ENCODE assay signal across 21 cellular contexts in genomic region chr4:99841143-99841542, GRCh38. TPM values are rescaled to one million over a fixed set of nuclear protein-coding genes. Genes with fewer than 3 reads are reported as not detected.
DNase-seq lines count a peak whose midpoint lies in the region; ATAC-seq and TF ChIP-seq lines count a peak whose summit lies in the region.
"Had no signal": no experiment of that assay in that cellular context is flagged by ENCODE, and none has a peak within 500 bp of the region (broad histone marks: within the 10 kb centered on the region; RNA-seq: fewer than 3 reads in every experiment).

No MANE protein-coding gene starts in this region.

- CTCF ChIA-PET in activated CD8-positive, alpha-beta T cell treated with anti-CD3 and anti-CD28 coated beads for 36 hours (lab: Charles Lee): interaction anchor here (0.6 kb wide), 1 partner anchor 9 kb away, joined by 3 read pairs; no protein-coding TSS in a partner anchor
- CTCF ChIA-PET in activated CD8-positive, alpha-beta T cell treated with anti-CD3 and anti-CD28 coated beads, Interleukin-2, amount 10 ng/mL, durations not matched to agents 7 days and 5 days (lab: Charles Lee): no interaction called here

- POLR2A ChIA-PET in activated CD8-positive, alpha-beta T cell treated with anti-CD3 and anti-CD28 coated beads for 36 hours (lab: Charles Lee): no interaction called here
- POLR2A ChIA-PET in activated CD8-positive, alpha-beta T cell treated with anti-CD3 and anti-CD28 coated beads, Interleukin-2, amount 10 ng/mL, durations not matched to agents 7 days and 5 days (lab: Charles Lee): no interaction called here

- H3K9me3 ChIP-seq in trophoblast cell (ENCODE audit: insufficient read depth, low read depth, low read length) (no peaks in the 10 kb centered on the region), neuronal stem cell (replicated peaks in 1 of 2; ENCODE audit: control insufficient read depth in 2 of 2, insufficient read depth in 1 of 2, low read depth in 1 of 2, low read length in 2 of 2) (no peaks in the 10 kb centered on the region)
- H3K9me3 ChIP-seq: body of pancreas, esophagus squamous epithelium, left ventricle myocardium inferior, right lobe of liver, vagina had no signal

- H3K4me1 ChIP-seq in trophoblast cell (ENCODE audit: control insufficient read depth in 1 of 2, insufficient read depth in 2 of 2, low read length in 2 of 2) (peaks cover 0 to 2% of the 10 kb centered on the region in 2 experiments), neuronal stem cell (ENCODE audit: control insufficient read depth in 2 of 2, insufficient read depth in 1 of 2, low read depth in 1 of 2, low read length in 2 of 2) (peaks cover 2 to 9% of the 10 kb centered on the region in 2 donors)
- H3K4me1 ChIP-seq: body of pancreas, left ventricle myocardium inferior, right lobe of liver, vagina had no signal

- peak overlapping the region; percentile 41 for H3K27ac Mint-ChIP-seq in activated CD8-positive, alpha-beta T cell treated with anti-CD3 and anti-CD28 coated beads for 36 hours
- no peak overlapping the region for H3K27ac Mint-ChIP-seq in activated CD8-positive, alpha-beta T cell treated with anti-CD3 and anti-CD28 coated beads, Interleukin-2, amount 10 ng/mL, durations not matched to agents 7 days and 5 days
- H3K27ac Mint-ChIP-seq: activated naive CD4-positive, alpha-beta T cell treated with anti-CD3 and anti-CD28 coated beads, Interleukin-2, amount 10 ng/mL, durations not matched to agents 7 days and 5 days had no signal

- H3K14ac ChIP-seq in trophoblast cell (ENCODE audit: low read length) (no peak overlapping the region), neuronal stem cell (ENCODE audit: low read length) (no peak overlapping the region)

- H3K79me2 ChIP-seq in trophoblast cell (ENCODE audit: control insufficient read depth, insufficient read depth, low read length, poor library complexity): no peaks in the 10 kb centered on the region

- no peak overlapping the region for H2BK15ac ChIP-seq in neuronal stem cell (ENCODE audit: low read length)

- H2AK5ac ChIP-seq in trophoblast cell (ENCODE audit: low read length): no peak overlapping the region
- no peak overlapping the region for H2AK5ac ChIP-seq in neuronal stem cell (ENCODE audit: low read depth, low read length)

- peaks cover 23% of the 10 kb centered on the region for H3K4me1 Mint-ChIP-seq in activated CD8-positive, alpha-beta T cell treated with anti-CD3 and anti-CD28 coated beads for 36 hours (ENCODE audit: low read depth)
- peaks cover 16% of the 10 kb centered on the region for H3K4me1 Mint-ChIP-seq in activated CD8-positive, alpha-beta T cell treated with anti-CD3 and anti-CD28 coated beads, Interleukin-2, amount 10 ng/mL, durations not matched to agents 7 days and 5 days (ENCODE audit: low read depth)

- H3K4me3 ChIP-seq in trophoblast cell (ENCODE audit: low read depth, low read length): no peak overlapping the region
- no peak overlapping the region for H3K4me3 ChIP-seq in neuronal stem cell (ENCODE audit: low read length in 2 of 2)
- H3K4me3 ChIP-seq: body of pancreas, esophagus squamous epithelium, left ventricle myocardium inferior, right lobe of liver, vagina had no signal

- no peaks in the 10 kb centered on the region for H3K27me3 Mint-ChIP-seq in activated CD8-positive, alpha-beta T cell treated with anti-CD3 and anti-CD28 coated beads for 36 hours
- H3K27me3 Mint-ChIP-seq in activated CD8-positive, alpha-beta T cell treated with anti-CD3 and anti-CD28 coated beads, Interleukin-2, amount 10 ng/mL, durations not matched to agents 7 days and 5 days (ENCODE audit: low read depth): no peaks in the 10 kb centered on the region
- H3K27me3 Mint-ChIP-seq: activated naive CD4-positive, alpha-beta T cell treated with anti-CD3 and anti-CD28 coated beads, Interleukin-2, amount 10 ng/mL, durations not matched to agents 7 days and 5 days had no signal

- H3K79me1 ChIP-seq in trophoblast cell (ENCODE audit: low read length): no peaks in the 10 kb centered on the region
- no peaks in the 10 kb centered on the region for H3K79me1 ChIP-seq in neuronal stem cell (ENCODE audit: low read depth, low read length)

- peak; percentile 77 for ATAC-seq in activated CD8-positive, alpha-beta T cell treated with anti-CD3 and anti-CD28 coated beads for 36 hours
- no peak for ATAC-seq in activated CD8-positive, alpha-beta T cell treated with anti-CD3 and anti-CD28 coated beads, Interleukin-2, amount 10 ng/mL, durations not matched to agents 7 days and 5 days
- ATAC-seq in GM19372 (IDR thresholded peaks at IDR 0.05; ENCODE audit: low read depth, unreplicated experiment) (peak; percentile 51), HG03469 (IDR thresholded peaks at IDR 0.05; ENCODE audit: unreplicated experiment) (peak; percentile 61), HG03521 (IDR thresholded peaks at IDR 0.05; ENCODE audit: unreplicated experiment) (no peak)
- ATAC-seq: body of pancreas, right lobe of liver had no signal

- DNase-seq in activated CD8-positive, alpha-beta T cell treated with anti-CD3 and anti-CD28 coated beads for 36 hours: no peak
- no peak for DNase-seq in activated CD8-positive, alpha-beta T cell treated with anti-CD3 and anti-CD28 coated beads, Interleukin-2, amount 10 ng/mL, durations not matched to agents 7 days and 5 days
- DNase-seq in trophoblast cell (no peak), cardiac septum (ENCODE audit: low spot score) (no peak), neuronal stem cell (ENCODE audit: low spot score) (no peak)
- DNase-seq: activated naive CD4-positive, alpha-beta T cell treated with anti-CD3 and anti-CD28 coated beads, Interleukin-2, amount 10 ng/mL, durations not matched to agents 7 days and 5 days; body of pancreas; DMS53; esophagus squamous epithelium; left ventricle myocardium inferior; NCI-H226; NK-92 treated with Interleukin-12 subunit alpha and Interleukin-12 subunit beta, amount 100 ng/mL, for 24 hours; nucleus accumbens; right lobe of liver; stimulated activated CD4-positive, alpha-beta T cell treated with anti-CD3 and anti-CD28 coated beads, Interleukin-1b, Interleukin-23, amount 100 ng/mL, for 48 hours had no signal

- H4K91ac ChIP-seq in trophoblast cell (ENCODE audit: low read depth, low read length) (no peak overlapping the region), neuronal stem cell (ENCODE audit: low read depth, low read length, poor library complexity) (no peak overlapping the region)

- no peak overlapping the region for H3K4ac ChIP-seq in trophoblast cell (ENCODE audit: low read depth, low read length)
- H3K4ac ChIP-seq in neuronal stem cell (ENCODE audit: low read length): no peak overlapping the region

- intact Hi-C loops in activated CD8-positive, alpha-beta T cell treated with anti-CD3 and anti-CD28 coated beads for 36 hours (cut with micrococcal nuclease): no loop called here
- intact Hi-C loops in cardiac septum (cut with DNase I): no loop called here

- H2AFZ ChIP-seq in trophoblast cell (ENCODE audit: insufficient read depth, low read length, poor library complexity) (no peak overlapping the region), neuronal stem cell (ENCODE audit: low read length) (no peak overlapping the region)

- no peak overlapping the region for H4K12ac ChIP-seq in trophoblast cell (ENCODE audit: low read depth, low read length)

- no peaks in the 10 kb centered on the region for H3K9me3 Mint-ChIP-seq in activated CD8-positive, alpha-beta T cell treated with anti-CD3 and anti-CD28 coated beads for 36 hours
- H3K9me3 Mint-ChIP-seq in activated CD8-positive, alpha-beta T cell treated with anti-CD3 and anti-CD28 coated beads, Interleukin-2, amount 10 ng/mL, durations not matched to agents 7 days and 5 days (ENCODE audit: insufficient read depth): no peaks in the 10 kb centered on the region
- H3K9me3 Mint-ChIP-seq: activated naive CD4-positive, alpha-beta T cell treated with anti-CD3 and anti-CD28 coated beads, Interleukin-2, amount 10 ng/mL, durations not matched to agents 7 days and 5 days had no signal

- no peak overlapping the region for H2BK120ac ChIP-seq in trophoblast cell (ENCODE audit: insufficient read depth, low read length, poor library complexity)
- no peak overlapping the region for H2BK120ac ChIP-seq in neuronal stem cell (ENCODE audit: low read depth, low read length)

- no peak overlapping the region for H3K4me3 Mint-ChIP-seq in activated CD8-positive, alpha-beta T cell treated with anti-CD3 and anti-CD28 coated beads for 36 hours
- H3K4me3 Mint-ChIP-seq in activated CD8-positive, alpha-beta T cell treated with anti-CD3 and anti-CD28 coated beads, Interleukin-2, amount 10 ng/mL, durations not matched to agents 7 days and 5 days: no peak overlapping the region
- H3K4me3 Mint-ChIP-seq: activated naive CD4-positive, alpha-beta T cell treated with anti-CD3 and anti-CD28 coated beads, Interleukin-2, amount 10 ng/mL, durations not matched to agents 7 days and 5 days; CD14-positive monocyte had no signal

- no CpG with 5 or more reads among the region's 4 CpGs for WGBS in trophoblast cell (ENCODE audit: extremely low coverage, insufficient coverage, insufficient read length)
- no CpG with 5 or more reads among the region's 4 CpGs for WGBS in neuronal stem cell (ENCODE audit: extremely low coverage in 2 of 2, insufficient read length in 2 of 2, insufficient replicate concordance in 1 of 2), 2 donors

- H3K18ac ChIP-seq in trophoblast cell (ENCODE audit: low read length) (no peak overlapping the region), neuronal stem cell (ENCODE audit: low read length) (no peak overlapping the region)

- no peaks in the 10 kb centered on the region for H3K27me3 ChIP-seq in trophoblast cell (ENCODE audit: insufficient read depth, low read length)
- H3K27me3 ChIP-seq in neuronal stem cell (ENCODE audit: control insufficient read depth in 3 of 3, insufficient read depth in 3 of 3, low read depth in 1 of 3, low read length in 3 of 3): no peaks in the 10 kb centered on the region
- H3K27me3 ChIP-seq: body of pancreas, esophagus squamous epithelium, right lobe of liver, vagina had no signal

- H4K8ac ChIP-seq in trophoblast cell (ENCODE audit: low read depth, low read length): no peak overlapping the region
- no peak overlapping the region for H4K8ac ChIP-seq in neuronal stem cell (ENCODE audit: low read depth, low read length)

- H3K9ac ChIP-seq in trophoblast cell (ENCODE audit: low read length) (peak overlapping the region; percentile 30), neuronal stem cell (ENCODE audit: low read depth, low read length, poor library complexity) (no peak overlapping the region)

- no peak overlapping the region for H3K23ac ChIP-seq in trophoblast cell (ENCODE audit: low read length)
- no peak overlapping the region for H3K23ac ChIP-seq in neuronal stem cell (ENCODE audit: low read depth, low read length, poor library complexity)

- H3K36me3 ChIP-seq in trophoblast cell (ENCODE audit: control insufficient read depth in 1 of 2, insufficient read depth in 2 of 2, low read length in 2 of 2) (no peaks in the 10 kb centered on the region), neuronal stem cell (replicated peaks in 1 of 2; ENCODE audit: control insufficient read depth in 2 of 2, insufficient read depth in 2 of 2, low read length in 2 of 2) (no peaks in the 10 kb centered on the region)
- H3K36me3 ChIP-seq: left ventricle myocardium inferior, right lobe of liver, vagina had no signal

- H3K27ac ChIP-seq in trophoblast cell (ENCODE audit: low read depth, low read length) (no peak overlapping the region), neuronal stem cell (replicated peaks; ENCODE audit: low read length) (no peak overlapping the region)
- H3K27ac ChIP-seq: body of pancreas, esophagus squamous epithelium, left ventricle myocardium inferior, right lobe of liver, vagina had no signal

- no peak overlapping the region for H2BK5ac ChIP-seq in trophoblast cell (ENCODE audit: low read depth, low read length, poor library complexity)
- no peak overlapping the region for H2BK5ac ChIP-seq in neuronal stem cell (ENCODE audit: low read length)

- H3K4me2 ChIP-seq in trophoblast cell (ENCODE audit: low read length): no peak overlapping the region
- H3K4me2 ChIP-seq in neuronal stem cell (ENCODE audit: insufficient read depth, low read length, poor library complexity, severe bottlenecking): no peak overlapping the region

- H2BK12ac ChIP-seq in trophoblast cell (ENCODE audit: low read length): no peak overlapping the region
- no peak overlapping the region for H2BK12ac ChIP-seq in neuronal stem cell (ENCODE audit: low read length)

- no peak for TF ChIP-seq CTCF in activated CD8-positive, alpha-beta T cell treated with anti-CD3 and anti-CD28 coated beads for 36 hours (IDR thresholded peaks at IDR 0.05)

- H3K36me3 Mint-ChIP-seq in activated CD8-positive, alpha-beta T cell treated with anti-CD3 and anti-CD28 coated beads for 36 hours (ENCODE audit: low read depth): peaks cover 21% of the 10 kb centered on the region
- H3K36me3 Mint-ChIP-seq in activated CD8-positive, alpha-beta T cell treated with anti-CD3 and anti-CD28 coated beads, Interleukin-2, amount 10 ng/mL, durations not matched to agents 7 days and 5 days (ENCODE audit: low read depth): peaks cover 46% of the 10 kb centered on the region

RNA-seq across cellular contexts. Expression of gene DAPP1, which starts 24.5 kb away (rescaled TPM):
- 10 to 100 TPM; 11.7 to 12.3 TPM for total RNA-seq in activated CD8-positive, alpha-beta T cell treated with anti-CD3 and anti-CD28 coated beads for 36 hours
- total RNA-seq in activated CD8-positive, alpha-beta T cell treated with anti-CD3 and anti-CD28 coated beads, Interleukin-2, amount 10 ng/mL, durations not matched to agents 7 days and 5 days: 10 to 100 TPM; 16.7 to 17.5 TPM
- 5.7 and 7.0 TPM in 2 replicates for polyA plus RNA-seq in trophoblast cell (2013)
- total RNA-seq in cardiac septum: 0.43 TPM
- polyA plus RNA-seq in neuronal stem cell (2013, experiment 1 of 2): not detected
- polyA plus RNA-seq in neuronal stem cell (2013, experiment 2 of 2): not detected
- total RNA-seq: A673 had no signal

RNA-seq across cellular contexts. Expression of gene LAMTOR3, which starts 53.1 kb away (rescaled TPM):
- total RNA-seq in activated CD8-positive, alpha-beta T cell treated with anti-CD3 and anti-CD28 coated beads for 36 hours: 10 to 100 TPM; 23.2 to 23.5 TPM
- 10 to 100 TPM; 26.8 to 28.8 TPM for total RNA-seq in activated CD8-positive, alpha-beta T cell treated with anti-CD3 and anti-CD28 coated beads, Interleukin-2, amount 10 ng/mL, durations not matched to agents 7 days and 5 days
- polyA plus RNA-seq in trophoblast cell (2013): 57.9 and 58.3 TPM in 2 replicates
- 26.4 TPM for total RNA-seq in cardiac septum
- 40.7 TPM for polyA plus RNA-seq in neuronal stem cell (2013, experiment 1 of 2)
- polyA plus RNA-seq in neuronal stem cell (2013, experiment 2 of 2): 42.2 TPM

Comparison
In these comparisons a context has a peak if more than half of its experiments do, and no peak if none do; other contexts are left out.
1. ATAC-seq: peak in activated CD8-positive, alpha-beta T cell treated with anti-CD3 and anti-CD28 coated beads for 36 hours (single experiment), GM19372 (single experiment) and HG03469 (single experiment); none in activated CD8-positive, alpha-beta T cell treated with anti-CD3 and anti-CD28 coated beads, Interleukin-2, amount 10 ng/mL, durations not matched to agents 7 days and 5 days (single experiment) and HG03521 (single experiment).